ENCODE assay signal across 8 cellular contexts in genomic region chr17:7558544-7559306, GRCh38. TPM values are rescaled to one million over a fixed set of nuclear protein-coding genes. Genes with fewer than 3 reads are reported as not detected.
A peak's percentile ranks its signal among the peaks of the same experiment; 100 is the strongest.
DNase-seq lines count a peak whose midpoint lies in the region; ATAC-seq and TF ChIP-seq lines count a peak whose summit lies in the region.

TSS of gene TNFSF13 (plus strand) at chr17:7558750. CDS start at chr17:7559040, 290 bp downstream.

- DNase-seq in SK-N-SH (peak; percentile 49), kidney tubule cell (ENCODE audit: low spot score) (peak; percentile 41), suprapubic skin (ENCODE audit: low spot score in 2 of 2) (no peak), HCEC 1CT (no peak), Caco-2 (no peak), NCI-H1694 treated with DMSO at 0.1 percent for 48 hours (lab: John Stamatoyannopoulos, UW) (no peak)
- no peak for DNase-seq in activated naive CD8-positive, alpha-beta T cell treated with anti-CD3 and anti-CD28 coated beads, Interleukin-2, amount 50 U/mL, for 24 hours

- H4K20me1 ChIP-seq in SK-N-SH (ENCODE audit: insufficient read depth): no peaks in the 10 kb centered on the region

- peaks cover 8% of the 10 kb centered on the region for H3F3A ChIP-seq in SK-N-SH (replicated peaks; ENCODE audit: insufficient read depth)

- no peaks in the 10 kb centered on the region for H3K9me2 ChIP-seq in SK-N-SH

- TF ChIP-seq CTCF in SK-N-SH (IDR thresholded peaks at IDR 0.05): no peak
- TF ChIP-seq CTCF in suprapubic skin (IDR thresholded peaks at IDR 0.05): no peak
- no peak for TF ChIP-seq CTCF in Caco-2 (IDR thresholded peaks at IDR 0.05; ENCODE audit: insufficient read depth in 1 of 2, low read depth in 1 of 2, low read length in 1 of 2, severe bottlenecking in 1 of 2, unreplicated experiment in 1 of 2)

- CTCF ChIA-PET in SK-N-SH (lab: Yijun Ruan, JAX): interaction anchor here (1.2 to 10.7 kb wide), 4 partner anchors 10 to 203 kb away, joined by 3 to 236 read pairs (median 8); partner anchors contain the start of gene TNFSF12
- CTCF ChIA-PET in Caco-2 (lab: Charles Lee): interaction anchor here (0.7 kb wide), 1 partner anchor 122 kb away, joined by 3 read pairs; no protein-coding TSS in a partner anchor

- H3K4me3 Mint-ChIP-seq in activated naive CD8-positive, alpha-beta T cell treated with anti-CD3 and anti-CD28 coated beads, Interleukin-2, amount 50 U/mL, for 24 hours: peak within 1 kb of the TSS; percentile 95
- H3K4me3 Mint-ChIP-seq in Caco-2 (ENCODE audit: unreplicated experiment): no peak within 1 kb of the TSS

- H3K27me3 ChIP-seq in SK-N-SH (ENCODE audit: insufficient read depth) (no peaks in the 10 kb centered on the region), suprapubic skin (no peaks in the 10 kb centered on the region), Caco-2 (replicated peaks; ENCODE audit: control insufficient read depth, insufficient read depth, low read length) (no peaks in the 10 kb centered on the region)

- POLR2A ChIA-PET in SK-N-SH (lab: Yijun Ruan, JAX) (interaction anchor here (1.1 kb wide), 2 partner anchors 15 to 43 kb away, joined by 3 read pairs; no protein-coding TSS in a partner anchor), Caco-2 (lab: Charles Lee) (no interaction called here)

- no peak for TF ChIP-seq RAD21 in SK-N-SH (IDR thresholded peaks at IDR 0.05; ENCODE audit: low read length)

- no peak within 1 kb of the TSS for H3K4me3 ChIP-seq in SK-N-SH (ENCODE audit: low read depth in 2 of 2, low read length in 1 of 2)
- peak within 1 kb of the TSS; percentile 96 for H3K4me3 ChIP-seq in suprapubic skin
- no peak within 1 kb of the TSS for H3K4me3 ChIP-seq in Caco-2 (ENCODE audit: low read depth, low read length)

- H3K4me2 ChIP-seq in SK-N-SH: peak within 1 kb of the TSS; percentile 58

- H3K27ac ChIP-seq in SK-N-SH (ENCODE audit: low read depth in 2 of 2, low read length in 1 of 2): peak within 1 kb of the TSS; percentile 36 to 68; a peak in 3 of 4 replicates
- peak within 1 kb of the TSS; percentile 92 for H3K27ac ChIP-seq in suprapubic skin

- BruUV-seq in Caco-2 (replicated peaks; lab: Mats Ljungman, UMichigan): no TSS peak

- H3K36me3 ChIP-seq in SK-N-SH (replicated peaks in 1 of 2; ENCODE audit: control insufficient read depth in 1 of 2, insufficient read depth in 2 of 2, low read length in 1 of 2): peaks cover 0 to 3% of the 10 kb centered on the region in 2 experiments
- H3K36me3 ChIP-seq in suprapubic skin: peaks cover 7% of the 10 kb centered on the region
- no peaks in the 10 kb centered on the region for H3K36me3 ChIP-seq in Caco-2 (ENCODE audit: control insufficient read depth, insufficient read depth, low read length)

- no peak for TF ChIP-seq EP300 in SK-N-SH (IDR thresholded peaks at IDR 0.05; ENCODE audit: borderline replicate concordance in 1 of 2, low read depth in 1 of 2, low read length in 1 of 2)
- TF ChIP-seq EP300 in suprapubic skin (IDR thresholded peaks at IDR 0.05): no peak

- H3K9me3 Mint-ChIP-seq in activated naive CD8-positive, alpha-beta T cell treated with anti-CD3 and anti-CD28 coated beads, Interleukin-2, amount 50 U/mL, for 24 hours: no peaks in the 10 kb centered on the region
- H3K9me3 Mint-ChIP-seq in Caco-2 (ENCODE audit: unreplicated experiment): no peaks in the 10 kb centered on the region

- peak within 1 kb of the TSS; percentile 78 for H3K27ac Mint-ChIP-seq in activated naive CD8-positive, alpha-beta T cell treated with anti-CD3 and anti-CD28 coated beads, Interleukin-2, amount 50 U/mL, for 24 hours
- no peak within 1 kb of the TSS for H3K27ac Mint-ChIP-seq in Caco-2 (ENCODE audit: unreplicated experiment)

- peak within 1 kb of the TSS; percentile 49; the same call in 1 of the 2 replicates for H3K9ac ChIP-seq in SK-N-SH

- ATAC-seq in SK-N-SH treated with all-trans-retinoic acid at 6 μM for 48 hours: no peak
- ATAC-seq in activated naive CD8-positive, alpha-beta T cell treated with anti-CD3 and anti-CD28 coated beads, Interleukin-2, amount 50 U/mL, for 24 hours: no peak

- H3K36me3 Mint-ChIP-seq in activated naive CD8-positive, alpha-beta T cell treated with anti-CD3 and anti-CD28 coated beads, Interleukin-2, amount 50 U/mL, for 24 hours (ENCODE audit: low read depth): peaks cover 8% of the 10 kb centered on the region
- H3K36me3 Mint-ChIP-seq in Caco-2 (ENCODE audit: insufficient read depth, unreplicated experiment): peaks cover 26% of the 10 kb centered on the region

- H3K27me3 Mint-ChIP-seq in activated naive CD8-positive, alpha-beta T cell treated with anti-CD3 and anti-CD28 coated beads, Interleukin-2, amount 50 U/mL, for 24 hours: no peaks in the 10 kb centered on the region
- H3K27me3 Mint-ChIP-seq in Caco-2 (ENCODE audit: insufficient read depth, unreplicated experiment): no peaks in the 10 kb centered on the region

- no peak for TF ChIP-seq POLR2A in suprapubic skin (IDR thresholded peaks at IDR 0.05)

- peak within 1 kb of the TSS; percentile 56; the same call in 1 of the 2 replicates for H2AFZ ChIP-seq in SK-N-SH (ENCODE audit: low read depth)

- peaks cover 20% of the 10 kb centered on the region for H3K79me2 ChIP-seq in SK-N-SH (ENCODE audit: insufficient read depth)

- intact Hi-C loops in Caco-2 (cut with micrococcal nuclease; ENCODE audit: unreplicated experiment): no loop called here

- H3K9me3 ChIP-seq in SK-N-SH (no peaks in the 10 kb centered on the region), suprapubic skin (no peaks in the 10 kb centered on the region), Caco-2 (no peaks in the 10 kb centered on the region)

- peaks cover 17 to 51% of the 10 kb centered on the region in 2 experiments for H3K4me1 ChIP-seq in SK-N-SH (ENCODE audit: control insufficient read depth in 1 of 2, insufficient read depth in 2 of 2, low read depth in 1 of 2, low read length in 1 of 2)
- H3K4me1 ChIP-seq in suprapubic skin: peaks cover 56% of the 10 kb centered on the region
- peaks cover 4% of the 10 kb centered on the region; the same call in 1 of the 2 replicates for H3K4me1 ChIP-seq in Caco-2

- WGBS in SK-N-SH (ENCODE audit: low lambda C conversion rate): 82% methylated on average over 16 of the region's 16 CpGs
- WGBS in suprapubic skin: 18% methylated on average over 16 of the region's 16 CpGs

- H3K4me1 Mint-ChIP-seq in activated naive CD8-positive, alpha-beta T cell treated with anti-CD3 and anti-CD28 coated beads, Interleukin-2, amount 50 U/mL, for 24 hours: peaks cover 64% of the 10 kb centered on the region
- peaks cover 7% of the 10 kb centered on the region for H3K4me1 Mint-ChIP-seq in Caco-2 (ENCODE audit: low read depth, unreplicated experiment)

TF ChIP-seq in SK-N-SH, 30 proteins besides CTCF, POLR2A, EP300 and RAD21:
- TF ChIP-seq SIN3A (IDR thresholded peaks at IDR 0.05; ENCODE audit: borderline replicate concordance, low read depth, low read length) (no peak), CHD2 (IDR thresholded peaks at IDR 0.05; ENCODE audit: low read length, partially characterized antibody) (peak; percentile 4), EZH2phosphoT487 (IDR thresholded peaks at IDR 0.05; ENCODE audit: borderline replicate concordance, low read depth) (no peak)

TF ChIP-seq in SK-N-SH treated with all-trans-retinoic acid at 6 μM for 48 hours, 23 proteins besides CTCF, POLR2A, EP300 and RAD21 (continues in another document):
- TF ChIP-seq ZC3H10 (CRISPR knock-in tag; IDR thresholded peaks at IDR 0.05) (no peak), CREB5 (CRISPR knock-in tag; IDR thresholded peaks at IDR 0.05; ENCODE audit: low read depth) (no peak), ARNTL (CRISPR knock-in tag; IDR thresholded peaks at IDR 0.05; ENCODE audit: borderline replicate concordance, low read depth) (no peak), TCF4 (CRISPR knock-in tag; IDR thresholded peaks at IDR 0.05; ENCODE audit: borderline replicate concordance) (no peak), SNAI2 (CRISPR knock-in tag; IDR thresholded peaks at IDR 0.05) (no peak), POU6F1 (CRISPR knock-in tag; IDR thresholded peaks at IDR 0.05; ENCODE audit: borderline replicate concordance, low read depth) (no peak), ISL1 (CRISPR knock-in tag; IDR thresholded peaks at IDR 0.05) (no peak)

RNA-seq across cellular contexts. Expression of gene TNFSF13, which starts in this region (rescaled TPM):
- 1.0 and 2.1 TPM in 2 replicates for polyA plus RNA-seq in SK-N-SH (2012; rRNA removed)
- 1.4 TPM in 2 replicates for polyA plus RNA-seq in SK-N-SH (2012; cell fraction: cytosol; rRNA removed)
- 2.0 and 2.6 TPM in 2 replicates for polyA plus RNA-seq in SK-N-SH (2012; cell fraction: nucleus; rRNA removed)
- total RNA-seq in suprapubic skin (10 to 100 TPM in 3 of 4 donors, 1 to 10 TPM in 1; 9.6 to 26.6 (median 15.5) TPM), Caco-2 (2022) (0.20 TPM in 1 of 2 replicates, not detected in the other)

Comparison
In these comparisons a context has a peak if more than half of its experiments do, and no peak if none do; other contexts are left out.
1. DNase-seq: peak in SK-N-SH (single experiment) and kidney tubule cell (single experiment); none in activated naive CD8-positive, alpha-beta T cell treated with anti-CD3 and anti-CD28 coated beads, Interleukin-2, amount 50 U/mL, for 24 hours (single experiment), suprapubic skin (0 of 2), HCEC 1CT (single experiment), Caco-2 (0 of 2) and NCI-H1694 treated with DMSO at 0.1 percent for 48 hours (single experiment).